Comparison of ENCODE assay signal across 2 cellular contexts in genomic region chr10:133429571-133429970, GRCh38. TPM values are rescaled to one million over a fixed set of nuclear protein-coding genes. Genes with fewer than 3 reads are reported as not detected.
"Had no signal": no experiment of that assay in that cellular context is flagged by ENCODE, and none has a peak within 500 bp of the region (broad histone marks: within the 10 kb centered on the region; RNA-seq: fewer than 3 reads in every experiment).

No MANE protein-coding gene starts in this region.

RNA-seq across cellular contexts. Expression of gene SPRN, which starts 5.1 kb away (rescaled TPM):
- total RNA-seq: HT-29 had no signal

RNA-seq across cellular contexts. Expression of gene SCART1, which starts 24.2 kb away (rescaled TPM):
- polyA plus RNA-seq: GM23338 had no signal
